In the genomic region with DNA sequence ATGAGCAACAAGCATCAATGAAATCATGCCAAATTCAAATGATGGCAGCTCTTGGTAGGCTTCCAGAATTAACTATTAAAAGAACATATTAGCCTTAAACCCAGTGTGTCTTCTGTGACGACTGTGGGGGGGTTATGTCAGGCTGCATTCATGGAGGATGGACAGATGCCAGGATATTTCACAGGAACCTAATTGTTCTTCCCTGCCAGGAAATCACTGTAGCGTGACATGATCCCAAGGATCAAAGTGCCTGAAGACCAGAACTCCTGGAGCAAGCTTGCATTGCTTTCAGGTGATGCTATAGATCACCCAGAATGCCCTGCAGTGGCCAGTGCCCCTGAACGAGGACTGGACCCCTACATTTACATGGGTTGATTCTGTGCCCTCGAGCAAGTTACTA, we compare ENCODE assay signal across 16 cellular contexts.
DNase-seq lines count a peak whose midpoint lies in the region; ATAC-seq, FAIRE-seq and TF ChIP-seq lines count a peak whose summit lies in the region.
"Had no signal": no experiment of that assay in that cellular context is flagged by ENCODE, and none has a peak within 500 bp of the region (broad histone marks: within the 10 kb centered on the region; RNA-seq: fewer than 3 reads in every experiment).

No MANE protein-coding gene starts in this region.

- H3K36me3 ChIP-seq in effector memory CD4-positive, alpha-beta T cell (ENCODE audit: control insufficient read depth, insufficient read depth, low read length) = no peaks in the 10 kb centered on the region
- H3K36me3 ChIP-seq in aorta (ENCODE audit: control insufficient read depth in 1 of 2, insufficient read depth in 2 of 2, low read length in 1 of 2) = no peaks in the 10 kb centered on the region
- H3K36me3 ChIP-seq: BLaER1, left lung, sigmoid colon had no signal

- DNase-seq in NCI-H1417 (lab: John Stamatoyannopoulos, UW) (peak in 2 of 3 experiments; percentile 5 to 45), NCI-H1417 treated with DMSO at 0.1 percent for 48 hours (lab: John Stamatoyannopoulos, UW) (no peak), NCI-H1694 treated with DMSO at 0.1 percent for 48 hours (lab: John Stamatoyannopoulos, UW) (peak; percentile 82), RCC 7860 (ENCODE audit: low spot score) (peak; percentile 37), kidney tubule cell (ENCODE audit: low spot score) (peak; percentile 87), aorta (no peak), nephron progenitor cell (no peak)
- DNase-seq in effector memory CD4-positive, alpha-beta T cell = no peak
- DNase-seq: activated CD4-positive, alpha-beta T cell treated with anti-CD3 and anti-CD28 coated beads, Interleukin-2, amount 10 ng/mL, durations not matched to agents 24 days and 14 days; activated CD8-positive, alpha-beta memory T cell treated with anti-CD3 and anti-CD28 coated beads, Interleukin-2, amount 50 U/mL, for 48 hours; anterior cingulate cortex; DND-41; left lung; OCI-M1; sigmoid colon had no signal

- no peak overlapping the region for H3K27ac Mint-ChIP-seq in nephron progenitor cell
- H3K27ac Mint-ChIP-seq: activated CD4-positive, alpha-beta T cell treated with anti-CD3 and anti-CD28 coated beads, Interleukin-2, amount 10 ng/mL, durations not matched to agents 24 days and 14 days had no signal

- no peaks in the 10 kb centered on the region for H3K9me3 ChIP-seq in effector memory CD4-positive, alpha-beta T cell (ENCODE audit: control insufficient read depth, low read length)
- peaks cover 1% of the 10 kb centered on the region for H3K9me3 ChIP-seq in aorta (ENCODE audit: control insufficient read depth, low read length)
- H3K9me3 ChIP-seq: BLaER1, left lung, sigmoid colon had no signal

- peaks cover 13% of the 10 kb centered on the region for H3K4me1 Mint-ChIP-seq in nephron progenitor cell
- H3K4me1 Mint-ChIP-seq: activated CD4-positive, alpha-beta T cell treated with anti-CD3 and anti-CD28 coated beads, Interleukin-2, amount 10 ng/mL, durations not matched to agents 24 days and 14 days had no signal

- intact Hi-C loops in aorta (cut with DNase I) = no loop called here

- TF ChIP-seq CTCF in nephron progenitor cell (IDR thresholded peaks at IDR 0.05) = no peak

- no peak overlapping the region for H3K27ac ChIP-seq in effector memory CD4-positive, alpha-beta T cell (ENCODE audit: insufficient read depth, low read length, poor library complexity, severe bottlenecking)
- no peak overlapping the region for H3K27ac ChIP-seq in aorta (ENCODE audit: low read depth in 1 of 2, low read length in 2 of 2)
- H3K27ac ChIP-seq: BLaER1, left lung, sigmoid colon had no signal

- no peaks in the 10 kb centered on the region for H3K9me3 Mint-ChIP-seq in nephron progenitor cell
- H3K9me3 Mint-ChIP-seq: activated CD4-positive, alpha-beta T cell treated with anti-CD3 and anti-CD28 coated beads, Interleukin-2, amount 10 ng/mL, durations not matched to agents 24 days and 14 days had no signal

- no peak for FAIRE-seq in RCC 7860 (lab: Jason Lieb, UNC)

- H3K27me3 Mint-ChIP-seq in nephron progenitor cell (ENCODE audit: low read depth, poor library complexity) = no peaks in the 10 kb centered on the region
- H3K27me3 Mint-ChIP-seq: activated CD4-positive, alpha-beta T cell treated with anti-CD3 and anti-CD28 coated beads, Interleukin-2, amount 10 ng/mL, durations not matched to agents 24 days and 14 days had no signal

- no peak overlapping the region for H3K4me3 Mint-ChIP-seq in nephron progenitor cell
- H3K4me3 Mint-ChIP-seq: activated CD4-positive, alpha-beta T cell treated with anti-CD3 and anti-CD28 coated beads, Interleukin-2, amount 10 ng/mL, durations not matched to agents 24 days and 14 days had no signal

- no peaks in the 10 kb centered on the region for H3K36me3 Mint-ChIP-seq in nephron progenitor cell (ENCODE audit: low read depth)

- H3K4me3 ChIP-seq in effector memory CD4-positive, alpha-beta T cell (ENCODE audit: insufficient read depth, low read depth, low read length, poor library complexity, severe bottlenecking) = no peak overlapping the region
- H3K4me3 ChIP-seq in aorta (ENCODE audit: low read length in 2 of 2) = no peak overlapping the region
- H3K4me3 ChIP-seq: BLaER1, left lung, sigmoid colon had no signal

- no peaks in the 10 kb centered on the region for H3K27me3 ChIP-seq in effector memory CD4-positive, alpha-beta T cell (replicated peaks; ENCODE audit: control insufficient read depth, insufficient read depth, low read length, poor library complexity, severe bottlenecking)
- no peaks in the 10 kb centered on the region for H3K27me3 ChIP-seq in aorta (ENCODE audit: control insufficient read depth in 1 of 2, insufficient read depth in 2 of 2, low read length in 1 of 2)
- H3K27me3 ChIP-seq: BLaER1, left lung, sigmoid colon had no signal

- 60 to 65% methylated on average over 4 of the region's 4 CpGs for WGBS in aorta, 2 donors

- H3K4me1 ChIP-seq in effector memory CD4-positive, alpha-beta T cell (ENCODE audit: control insufficient read depth, insufficient read depth, low read length, poor library complexity, severe bottlenecking) = no peaks in the 10 kb centered on the region
- no peaks in the 10 kb centered on the region for H3K4me1 ChIP-seq in aorta (ENCODE audit: control insufficient read depth in 1 of 2, insufficient read depth in 2 of 2, low read length in 2 of 2)
- H3K4me1 ChIP-seq: BLaER1, left lung, sigmoid colon had no signal

- no peak for ATAC-seq in aorta (ENCODE audit: low FRiP score)
- ATAC-seq: left lung had no signal

Comparison
In these comparisons a context has a peak if more than half of its experiments do, and no peak if none do; other contexts are left out.
1. DNase-seq: peak in NCI-H1417 (2 of 3), NCI-H1694 treated with DMSO at 0.1 percent for 48 hours (single experiment), RCC 7860 (single experiment) and kidney tubule cell (single experiment); none in NCI-H1417 treated with DMSO at 0.1 percent for 48 hours (single experiment), effector memory CD4-positive, alpha-beta T cell (0 of 3), aorta (0 of 2) and nephron progenitor cell (single experiment).